1 cellular context compared by ENCODE assay signal in genomic region chr2:28394331-28394877, GRCh38.
TF ChIP-seq lines count a peak whose summit lies in the region.

No MANE protein-coding gene starts in this region.

TF ChIP-seq in HepG2, 621 proteins besides CTCF, POLR2A, EP300 and RAD21 (continued from another document):
- TF ChIP-seq, protein P1, sequence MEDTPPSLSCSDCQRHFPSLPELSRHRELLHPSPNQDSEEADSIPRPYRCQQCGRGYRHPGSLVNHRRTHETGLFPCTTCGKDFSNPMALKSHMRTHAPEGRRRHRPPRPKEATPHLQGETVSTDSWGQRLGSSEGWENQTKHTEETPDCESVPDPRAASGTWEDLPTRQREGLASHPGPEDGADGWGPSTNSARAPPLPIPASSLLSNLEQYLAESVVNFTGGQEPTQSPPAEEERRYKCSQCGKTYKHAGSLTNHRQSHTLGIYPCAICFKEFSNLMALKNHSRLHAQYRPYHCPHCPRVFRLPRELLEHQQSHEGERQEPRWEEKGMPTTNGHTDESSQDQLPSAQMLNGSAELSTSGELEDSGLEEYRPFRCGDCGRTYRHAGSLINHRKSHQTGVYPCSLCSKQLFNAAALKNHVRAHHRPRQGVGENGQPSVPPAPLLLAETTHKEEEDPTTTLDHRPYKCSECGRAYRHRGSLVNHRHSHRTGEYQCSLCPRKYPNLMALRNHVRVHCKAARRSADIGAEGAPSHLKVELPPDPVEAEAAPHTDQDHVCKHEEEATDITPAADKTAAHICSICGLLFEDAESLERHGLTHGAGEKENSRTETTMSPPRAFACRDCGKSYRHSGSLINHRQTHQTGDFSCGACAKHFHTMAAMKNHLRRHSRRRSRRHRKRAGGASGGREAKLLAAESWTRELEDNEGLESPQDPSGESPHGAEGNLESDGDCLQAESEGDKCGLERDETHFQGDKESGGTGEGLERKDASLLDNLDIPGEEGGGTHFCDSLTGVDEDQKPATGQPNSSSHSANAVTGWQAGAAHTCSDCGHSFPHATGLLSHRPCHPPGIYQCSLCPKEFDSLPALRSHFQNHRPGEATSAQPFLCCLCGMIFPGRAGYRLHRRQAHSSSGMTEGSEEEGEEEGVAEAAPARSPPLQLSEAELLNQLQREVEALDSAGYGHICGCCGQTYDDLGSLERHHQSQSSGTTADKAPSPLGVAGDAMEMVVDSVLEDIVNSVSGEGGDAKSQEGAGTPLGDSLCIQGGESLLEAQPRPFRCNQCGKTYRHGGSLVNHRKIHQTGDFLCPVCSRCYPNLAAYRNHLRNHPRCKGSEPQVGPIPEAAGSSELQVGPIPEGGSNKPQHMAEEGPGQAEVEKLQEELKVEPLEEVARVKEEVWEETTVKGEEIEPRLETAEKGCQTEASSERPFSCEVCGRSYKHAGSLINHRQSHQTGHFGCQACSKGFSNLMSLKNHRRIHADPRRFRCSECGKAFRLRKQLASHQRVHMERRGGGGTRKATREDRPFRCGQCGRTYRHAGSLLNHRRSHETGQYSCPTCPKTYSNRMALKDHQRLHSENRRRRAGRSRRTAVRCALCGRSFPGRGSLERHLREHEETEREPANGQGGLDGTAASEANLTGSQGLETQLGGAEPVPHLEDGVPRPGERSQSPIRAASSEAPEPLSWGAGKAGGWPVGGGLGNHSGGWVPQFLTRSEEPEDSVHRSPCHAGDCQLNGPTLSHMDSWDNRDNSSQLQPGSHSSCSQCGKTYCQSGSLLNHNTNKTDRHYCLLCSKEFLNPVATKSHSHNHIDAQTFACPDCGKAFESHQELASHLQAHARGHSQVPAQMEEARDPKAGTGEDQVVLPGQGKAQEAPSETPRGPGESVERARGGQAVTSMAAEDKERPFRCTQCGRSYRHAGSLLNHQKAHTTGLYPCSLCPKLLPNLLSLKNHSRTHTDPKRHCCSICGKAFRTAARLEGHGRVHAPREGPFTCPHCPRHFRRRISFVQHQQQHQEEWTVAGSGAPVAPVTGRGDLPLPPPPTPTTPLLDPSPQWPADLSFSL (CRISPR knock-in tag; IDR thresholded peaks at IDR 0.05), result no peak
- TF ChIP-seq, protein P2, sequence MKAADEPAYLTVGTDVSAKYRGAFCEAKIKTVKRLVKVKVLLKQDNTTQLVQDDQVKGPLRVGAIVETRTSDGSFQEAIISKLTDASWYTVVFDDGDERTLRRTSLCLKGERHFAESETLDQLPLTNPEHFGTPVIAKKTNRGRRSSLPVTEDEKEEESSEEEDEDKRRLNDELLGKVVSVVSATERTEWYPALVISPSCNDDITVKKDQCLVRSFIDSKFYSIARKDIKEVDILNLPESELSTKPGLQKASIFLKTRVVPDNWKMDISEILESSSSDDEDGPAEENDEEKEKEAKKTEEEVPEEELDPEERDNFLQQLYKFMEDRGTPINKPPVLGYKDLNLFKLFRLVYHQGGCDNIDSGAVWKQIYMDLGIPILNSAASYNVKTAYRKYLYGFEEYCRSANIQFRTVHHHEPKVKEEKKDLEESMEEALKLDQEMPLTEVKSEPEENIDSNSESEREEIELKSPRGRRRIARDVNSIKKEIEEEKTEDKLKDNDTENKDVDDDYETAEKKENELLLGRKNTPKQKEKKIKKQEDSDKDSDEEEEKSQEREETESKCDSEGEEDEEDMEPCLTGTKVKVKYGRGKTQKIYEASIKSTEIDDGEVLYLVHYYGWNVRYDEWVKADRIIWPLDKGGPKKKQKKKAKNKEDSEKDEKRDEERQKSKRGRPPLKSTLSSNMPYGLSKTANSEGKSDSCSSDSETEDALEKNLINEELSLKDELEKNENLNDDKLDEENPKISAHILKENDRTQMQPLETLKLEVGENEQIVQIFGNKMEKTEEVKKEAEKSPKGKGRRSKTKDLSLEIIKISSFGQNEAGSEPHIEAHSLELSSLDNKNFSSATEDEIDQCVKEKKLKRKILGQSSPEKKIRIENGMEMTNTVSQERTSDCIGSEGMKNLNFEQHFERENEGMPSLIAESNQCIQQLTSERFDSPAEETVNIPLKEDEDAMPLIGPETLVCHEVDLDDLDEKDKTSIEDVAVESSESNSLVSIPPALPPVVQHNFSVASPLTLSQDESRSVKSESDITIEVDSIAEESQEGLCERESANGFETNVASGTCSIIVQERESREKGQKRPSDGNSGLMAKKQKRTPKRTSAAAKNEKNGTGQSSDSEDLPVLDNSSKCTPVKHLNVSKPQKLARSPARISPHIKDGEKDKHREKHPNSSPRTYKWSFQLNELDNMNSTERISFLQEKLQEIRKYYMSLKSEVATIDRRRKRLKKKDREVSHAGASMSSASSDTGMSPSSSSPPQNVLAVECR (CRISPR knock-in tag; IDR thresholded peaks at IDR 0.05; ENCODE audit: borderline replicate concordance), result peak; percentile 25; the same call in 1 of the 2 replicates
- TF ChIP-seq HNRNPL (IDR thresholded peaks at IDR 0.05; ENCODE audit: low read depth, low read length) (0 out of 2 replicates have a peak, but pooled peaks have one; percentile 36), SMAD9 (CRISPR knock-in tag; IDR thresholded peaks at IDR 0.05) (no peak), RXRA (CRISPR knock-in tag; IDR thresholded peaks at IDR 0.05) (0 out of 2 replicates have a peak, but pooled peaks have one; percentile 19), GLI4 (CRISPR knock-in tag; IDR thresholded peaks at IDR 0.05; ENCODE audit: borderline replicate concordance) (0 out of 2 replicates have a peak, but pooled peaks have one; percentile 58), ERF (CRISPR knock-in tag; IDR thresholded peaks at IDR 0.05) (peak; percentile 36; the same call in 1 of the 2 replicates), MYC (CRISPR knock-in tag; IDR thresholded peaks at IDR 0.05; ENCODE audit: borderline replicate concordance) (no peak), MTA1 (CRISPR knock-in tag; IDR thresholded peaks at IDR 0.05; ENCODE audit: borderline replicate concordance) (0 out of 2 replicates have a peak, but pooled peaks have one; percentile 20), ZNF576 (CRISPR knock-in tag; IDR thresholded peaks at IDR 0.05) (no peak), ZNF530 (CRISPR knock-in tag; IDR thresholded peaks at IDR 0.05; ENCODE audit: low read depth) (no peak), SAP130 (CRISPR knock-in tag; IDR thresholded peaks at IDR 0.05; ENCODE audit: low read depth) (peak; percentile 82), CBFB (CRISPR knock-in tag; IDR thresholded peaks at IDR 0.05) (no peak), ZNF746 (CRISPR knock-in tag; IDR thresholded peaks at IDR 0.05) (0 out of 2 replicates have a peak, but pooled peaks have one; percentile 26), HHEX (CRISPR knock-in tag; IDR thresholded peaks at IDR 0.05) (0 out of 2 replicates have a peak, but pooled peaks have one; percentile 23), SMAD1 (CRISPR knock-in tag; IDR thresholded peaks at IDR 0.05; ENCODE audit: borderline replicate concordance, low read depth) (no peak), ZBTB38 (CRISPR knock-in tag; IDR thresholded peaks at IDR 0.05) (no peak), SOX5 (CRISPR knock-in tag; IDR thresholded peaks at IDR 0.05; ENCODE audit: borderline replicate concordance) (0 out of 2 replicates have a peak, but pooled peaks have one; percentile 13)
